ENCODE assay signal across 4 cellular contexts in the genomic region with DNA sequence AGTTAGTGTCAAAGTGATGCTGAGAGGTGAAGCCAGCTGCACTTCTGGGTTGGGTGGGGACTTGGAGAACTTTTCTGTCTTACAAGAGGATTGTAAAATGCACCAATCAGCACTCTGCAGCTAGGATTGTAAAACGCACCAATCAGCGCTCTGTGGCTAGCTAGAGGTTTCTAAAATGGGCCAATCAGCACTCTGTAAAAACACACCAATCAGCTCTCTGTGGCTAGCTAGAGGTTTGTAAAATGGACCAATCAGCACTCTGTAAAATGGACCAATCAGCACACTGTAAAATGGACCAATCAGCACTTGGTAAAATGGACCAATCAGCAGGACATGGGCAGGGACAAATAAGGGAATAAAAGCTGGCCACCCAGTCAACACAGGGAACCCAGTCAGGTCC. TPM values are rescaled to one million over a fixed set of nuclear protein-coding genes. Genes with fewer than 3 reads are reported as not detected.
"Had no signal": no experiment of that assay in that cellular context is flagged by ENCODE, and none has a peak within 500 bp of the region (broad histone marks: within the 10 kb centered on the region; RNA-seq: fewer than 3 reads in every experiment).

No MANE protein-coding gene starts in this region.

RNA-seq across cellular contexts. Expression of a gene that starts 1.2 kb away (rescaled TPM):
- total RNA-seq: mammary epithelial cell, osteocyte, pulmonary artery endothelial cell had no signal
- polyA plus RNA-seq: keratinocyte, mammary epithelial cell had no signal
